ENCODE assay signal across 7 cellular contexts in the genomic region with DNA sequence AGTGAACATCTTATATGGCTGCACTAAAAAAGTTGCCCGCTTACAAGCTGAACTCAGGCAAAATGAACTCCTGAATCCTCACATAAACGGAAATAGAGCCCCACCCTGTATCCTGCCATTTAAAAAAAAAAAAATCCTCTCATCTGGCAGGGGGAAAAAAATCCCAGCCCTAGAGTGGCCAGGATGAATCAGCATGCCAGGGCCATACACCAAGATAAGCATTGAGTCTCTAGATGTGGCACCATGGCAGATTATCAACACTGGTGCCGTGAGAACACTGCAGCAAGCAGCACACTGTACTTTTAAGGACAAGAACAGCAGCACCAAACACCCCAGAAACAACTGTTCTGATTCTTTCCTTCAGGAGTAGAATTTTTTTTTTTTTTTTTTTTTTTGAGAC.
DNase-seq lines count a peak whose midpoint lies in the region; ATAC-seq and TF ChIP-seq lines count a peak whose summit lies in the region.

No MANE protein-coding gene starts in this region.

- TF ChIP-seq CTCF in VCaP (conservative IDR thresholded peaks at IDR 0.05), result no peak
- TF ChIP-seq CTCF in stomach (IDR thresholded peaks at IDR 0.05), result no peak

- no peak overlapping the region for H3K4me3 ChIP-seq in stomach

- TF ChIP-seq EP300 in stomach (IDR thresholded peaks at IDR 0.05), result peak; percentile 27

- peak; percentile 46 for DNase-seq in glomerular visceral epithelial cell (ENCODE audit: extremely low spot score)
- DNase-seq in stomach, result peak; percentile 73
- no peak for DNase-seq in NCI-H2029 treated with DMSO at 0.1 percent for 48 hours (lab: John Stamatoyannopoulos, UW)

- peak overlapping the region in 3 of 4 donors; percentile 28 to 79 (median 74) for H3K4me3 Mint-ChIP-seq in IgD-negative memory B cell

- intact Hi-C loops in stomach (cut with DNase I; ENCODE audit: low total_unique reads), result loop anchor here (10.0 kb wide), 1 partner anchor 61 kb away; a partner anchor contains a TSS

- no peaks in the 10 kb centered on the region for H3K36me3 ChIP-seq in stomach

- H3K4me1 ChIP-seq in stomach, result peaks cover 64 to 100% (median 87%) of the 10 kb centered on the region in 4 donors

- ATAC-seq in HG03378 (IDR thresholded peaks at IDR 0.05; ENCODE audit: unreplicated experiment) (no peak), GM19035 (IDR thresholded peaks at IDR 0.05; ENCODE audit: unreplicated experiment) (no peak)

- H3K27me3 ChIP-seq in stomach, result no peaks in the 10 kb centered on the region

- H3K27ac Mint-ChIP-seq in IgD-negative memory B cell, result peak overlapping the region; percentile 66 to 86 (median 82)

- TF ChIP-seq POLR2A in stomach (IDR thresholded peaks at IDR 0.05), result no peak

- peak overlapping the region; percentile 98 for H3K27ac ChIP-seq in VCaP
- H3K27ac ChIP-seq in stomach, result peak overlapping the region; percentile 70 to 91 (median 86)

- no peaks in the 10 kb centered on the region for H3K27me3 Mint-ChIP-seq in IgD-negative memory B cell

- peaks cover 56 to 72% (median 71%) of the 10 kb centered on the region in 3 donors for H3K4me1 Mint-ChIP-seq in IgD-negative memory B cell

- peaks cover 1% of the 10 kb centered on the region for H3K36me3 Mint-ChIP-seq in IgD-negative memory B cell

- no peaks in the 10 kb centered on the region for H3K9me3 Mint-ChIP-seq in IgD-negative memory B cell

- WGBS in stomach, 5 donors, result 32 to 43% (median 39%) methylated on average over 3 of the region's 3 CpGs

- H3K9me3 ChIP-seq in stomach, result no peaks in the 10 kb centered on the region
